In genomic region chr11:65860278-65861164, GRCh38 we compare ENCODE assay signal across 1 cellular context.
A peak's percentile ranks its signal among the peaks of the same experiment; 100 is the strongest.
TF ChIP-seq lines count a peak whose summit lies in the region.

MUS81 (plus strand) TSS chr11:65860433; CDS start chr11:65860754, 321 bp downstream.

TF ChIP-seq in K562, 482 proteins besides CTCF, POLR2A, EP300 and RAD21 (continued from another document and continues in another):
- no peak for TF ChIP-seq ZNF512 (tag; IDR thresholded peaks at IDR 0.05)
- TF ChIP-seq NFIC (IDR thresholded peaks at IDR 0.05) = peak; percentile 98
- TF ChIP-seq ZNF212 (CRISPR knock-in tag; IDR thresholded peaks at IDR 0.05) = peak; percentile 42; the same call in 1 of the 2 replicates
- no peak for TF ChIP-seq ZNF609 (CRISPR knock-in tag; IDR thresholded peaks at IDR 0.05; ENCODE audit: borderline replicate concordance)
- TF ChIP-seq E2F6 (IDR thresholded peaks at IDR 0.05; ENCODE audit: borderline replicate concordance in 1 of 2, extremely low read depth in 1 of 2, insufficient read depth in 1 of 2, insufficient read length in 1 of 2, low read depth in 1 of 2, low read length in 1 of 2, poor library complexity in 1 of 2, severe bottlenecking in 1 of 2) = peak in 1 of 2 experiments; percentile 32
- TF ChIP-seq SLC30A9 (CRISPR knock-in tag; IDR thresholded peaks at IDR 0.05) = no peak
- peak; percentile 86 for TF ChIP-seq ATF7 (IDR thresholded peaks at IDR 0.05)
- no peak for TF ChIP-seq POU5F1 (IDR thresholded peaks at IDR 0.05; ENCODE audit: borderline replicate concordance, low read depth, low read length, partially characterized antibody)
- peak; percentile 100 for TF ChIP-seq THAP12 (CRISPR knock-in tag; IDR thresholded peaks at IDR 0.05)
- no peak for TF ChIP-seq ZNF121 (CRISPR knock-in tag; conservative IDR thresholded peaks at IDR 0.05)
- no peak for TF ChIP-seq SNRNP70 (optimal IDR thresholded peaks at IDR 0.05; ENCODE audit: low read depth, low read length)
- TF ChIP-seq MCM3 (IDR thresholded peaks at IDR 0.05) = no peak
- TF ChIP-seq BHLHE40 (IDR thresholded peaks at IDR 0.05; ENCODE audit: low read length) = peak; percentile 16; the same call in 1 of the 2 replicates
- TF ChIP-seq DMBX1 (CRISPR knock-in tag; IDR thresholded peaks at IDR 0.05; ENCODE audit: borderline replicate concordance) = no peak
- no peak for TF ChIP-seq GTF2F1 (IDR thresholded peaks at IDR 0.05; ENCODE audit: low read depth, low read length)
- TF ChIP-seq TCF7L2 (IDR thresholded peaks at IDR 0.05; ENCODE audit: low read depth, low read length) = no peak
- TF ChIP-seq ZNF507 (tag; conservative IDR thresholded peaks at IDR 0.05) = no peak
- TF ChIP-seq ZNF217 (CRISPR knock-in tag; IDR thresholded peaks at IDR 0.05) = no peak
- 0 out of 2 replicates have a peak, but pooled peaks have one; percentile 5 for TF ChIP-seq NFE2 (IDR thresholded peaks at IDR 0.05; ENCODE audit: low read depth)
- no peak for TF ChIP-seq POLR3G (IDR thresholded peaks at IDR 0.05; ENCODE audit: extremely low read depth, insufficient read length, insufficient replicate concordance)
- TF ChIP-seq ELF1 (tag; IDR thresholded peaks at IDR 0.05) = peak; percentile 70; the same call in 1 of the 2 replicates
- TF ChIP-seq ZNF124 (CRISPR knock-in tag; IDR thresholded peaks at IDR 0.05) = no peak
- TF ChIP-seq CBFA2T3 (IDR thresholded peaks at IDR 0.05) = no peak
- no peak for TF ChIP-seq PRMT5 (CRISPR knock-in tag; IDR thresholded peaks at IDR 0.05)
- no peak for TF ChIP-seq CBX8 (IDR thresholded peaks at IDR 0.05; ENCODE audit: borderline replicate concordance, extremely low read depth, low read depth, low read length, poor library complexity, severe bottlenecking)
- no peak for TF ChIP-seq ETV6 (IDR thresholded peaks at IDR 0.05; ENCODE audit: borderline replicate concordance in 1 of 2, low read depth in 2 of 2, low read length in 1 of 2)
- TF ChIP-seq ETV6 (CRISPR knock-in tag; IDR thresholded peaks at IDR 0.05; ENCODE audit: borderline replicate concordance) = no peak; the same call in 1 of the 2 replicates
- TF ChIP-seq FOXJ2 (tag; IDR thresholded peaks at IDR 0.05) = no peak
- no peak for TF ChIP-seq ZNF274 (IDR thresholded peaks at IDR 0.05; ENCODE audit: borderline replicate concordance, low read depth, low read length)
- TF ChIP-seq E2F3 (CRISPR knock-in tag; IDR thresholded peaks at IDR 0.05) = peak; percentile 18; the same call in 1 of the 2 replicates
- TF ChIP-seq GABPA (tag; conservative IDR thresholded peaks at IDR 0.05; ENCODE audit: low read depth) = no peak
- TF ChIP-seq RBM17 (IDR thresholded peaks at IDR 0.05; ENCODE audit: borderline replicate concordance, low read depth, low read length) = no peak
- no peak for TF ChIP-seq ZNF551 (CRISPR knock-in tag; IDR thresholded peaks at IDR 0.05)
- peak; percentile 52 for TF ChIP-seq CCNT2 (IDR thresholded peaks at IDR 0.05; ENCODE audit: borderline replicate concordance, extremely low read depth, insufficient read length, low read depth, low read length)
- TF ChIP-seq FOXJ3 (CRISPR knock-in tag; IDR thresholded peaks at IDR 0.05) = no peak
- no peak for TF ChIP-seq MAFK (IDR thresholded peaks at IDR 0.05; ENCODE audit: low read length)
- no peak for TF ChIP-seq ZNF695 (CRISPR knock-in tag; IDR thresholded peaks at IDR 0.05)
- TF ChIP-seq ZNF668 (CRISPR knock-in tag; IDR thresholded peaks at IDR 0.05) = no peak
- TF ChIP-seq RBM14 (IDR thresholded peaks at IDR 0.05; ENCODE audit: borderline replicate concordance, insufficient read depth, low read depth, low read length) = no peak
- no peak for TF ChIP-seq ZNF316 (IDR thresholded peaks at IDR 0.05)
- TF ChIP-seq GATA2 (CRISPR knock-in tag; IDR thresholded peaks at IDR 0.05) = no peak
- peak; percentile 91 for TF ChIP-seq ZBTB7A (IDR thresholded peaks at IDR 0.05; ENCODE audit: borderline replicate concordance, control insufficient read depth, low read depth, low read length)
- TF ChIP-seq RBM22 (IDR thresholded peaks at IDR 0.05; ENCODE audit: low read depth, low read length, poor library complexity, severe bottlenecking) = peak; percentile 73
- no peak for TF ChIP-seq ZNF644 (tag; IDR thresholded peaks at IDR 0.05; ENCODE audit: low read depth)
- TF ChIP-seq EHMT2 (IDR thresholded peaks at IDR 0.05) = no peak
- TF ChIP-seq ZNF639 (CRISPR knock-in tag; conservative IDR thresholded peaks at IDR 0.05 in 1 of 2, IDR thresholded peaks at IDR 0.05 in 1 of 2) = peak in 1 of 2 experiments; percentile 92; a peak in 3 of 4 replicates
- TF ChIP-seq ZZZ3 (IDR thresholded peaks at IDR 0.05) = no peak
- TF ChIP-seq ZNF324 (CRISPR knock-in tag; IDR thresholded peaks at IDR 0.05) = no peak
- no peak for TF ChIP-seq ZHX1 (conservative IDR thresholded peaks at IDR 0.05; ENCODE audit: low read length)
- TF ChIP-seq RBM25 (IDR thresholded peaks at IDR 0.05; ENCODE audit: low read depth, low read length, severe bottlenecking) = no peak
- peak; percentile 45; the same call in 1 of the 2 replicates for TF ChIP-seq ZBTB1 (CRISPR knock-in tag; IDR thresholded peaks at IDR 0.05; ENCODE audit: borderline replicate concordance, low read depth)
- no peak for TF ChIP-seq REST (CRISPR knock-in tag; IDR thresholded peaks at IDR 0.05; ENCODE audit: low read depth)
